Comparison of ENCODE assay signal across 24 cellular contexts in genomic region chr19:40508739-40509260, GRCh38. TPM values are rescaled to one million over a fixed set of nuclear protein-coding genes. Genes with fewer than 3 reads are reported as not detected.
"Had no signal": no experiment of that assay in that cellular context is flagged by ENCODE, and none has a peak within 500 bp of the region (broad histone marks: within the 10 kb centered on the region; RNA-seq: fewer than 3 reads in every experiment).

No MANE protein-coding gene starts in this region.

- H3K4me3 Mint-ChIP-seq: effector memory CD8-positive, alpha-beta T cell; endodermal cell; naive thymus-derived CD4-positive, alpha-beta T cell had no signal

- H3K4me1 Mint-ChIP-seq: endodermal cell had no signal

- H3K4me1 ChIP-seq: gastrocnemius medialis, lower lobe of right lung had no signal

- H3K36me3 ChIP-seq: esophagus squamous epithelium, gastrocnemius medialis, heart right ventricle, left lung, lower lobe of right lung had no signal

- H3K4me3 ChIP-seq: coronary artery, dorsolateral prefrontal cortex, esophagus squamous epithelium, gastrocnemius medialis, heart right ventricle, left lung, lower lobe of right lung had no signal

- H3K27ac Mint-ChIP-seq: effector memory CD8-positive, alpha-beta T cell; endodermal cell; naive thymus-derived CD4-positive, alpha-beta T cell had no signal

- H3K9me3 ChIP-seq: esophagus squamous epithelium, gastrocnemius medialis, heart right ventricle, left lung, lower lobe of right lung had no signal

- ATAC-seq: effector memory CD8-positive, alpha-beta T cell; esophagus mucosa; gastrocnemius medialis; heart right ventricle; left cardiac atrium; left lung; left ventricle myocardium superior; lower lobe of right lung; naive thymus-derived CD4-positive, alpha-beta T cell had no signal

- H3K9me3 Mint-ChIP-seq: effector memory CD8-positive, alpha-beta T cell had no signal

- H3K27ac ChIP-seq: coronary artery, dorsolateral prefrontal cortex, epithelial cell of prostate, esophagus squamous epithelium, gastrocnemius medialis, heart right ventricle, left lung, lower lobe of right lung had no signal

- DNase-seq: dermis blood vessel endothelial cell; dorsolateral prefrontal cortex; effector CD8-positive, alpha-beta T cell; effector memory CD8-positive, alpha-beta T cell; endodermal cell; esophagus squamous epithelium; foreskin fibroblast; foreskin melanocyte; gastrocnemius medialis; glutamatergic neuron; head of caudate nucleus; heart right ventricle; hippocampal formation; left cardiac atrium; left lung; left ventricle myocardium superior; lower lobe of right lung; mesenchymal stem cell; midbrain; naive thymus-derived CD4-positive, alpha-beta T cell had no signal

RNA-seq across cellular contexts. Expression of gene SPTBN4, which starts 42.0 kb away (rescaled TPM):
- total RNA-seq: lung microvascular endothelial cell had no signal
